Comparison of ENCODE assay signal across 8 cellular contexts in genomic region chr2:218406949-218407703, GRCh38. TPM values are rescaled to one million over a fixed set of nuclear protein-coding genes. Genes with fewer than 3 reads are reported as not detected.
DNase-seq lines count a peak whose midpoint lies in the region; ATAC-seq and TF ChIP-seq lines count a peak whose summit lies in the region.

No MANE protein-coding gene starts in this region.

- CTCF ChIA-PET in activated CD8-positive, alpha-beta T cell treated with anti-CD3 and anti-CD28 coated beads, Interleukin-2, amount 10 ng/mL, durations not matched to agents 7 days and 5 days (lab: Charles Lee): interaction anchor here (0.7 to 1.4 kb wide), 5 partner anchors 12 to 164 kb away, joined by 3 to 4 read pairs (median 3); no protein-coding TSS in a partner anchor

- peak overlapping the region; percentile 67 for H3K4me3 ChIP-seq in BE2C (ENCODE audit: low read depth, low read length)
- peak overlapping the region; percentile 41 for H3K4me3 ChIP-seq in effector memory CD4-positive, alpha-beta T cell (ENCODE audit: insufficient read depth, low read depth, low read length, poor library complexity, severe bottlenecking)
- peak overlapping the region; percentile 29 for H3K4me3 ChIP-seq in mesodermal cell (ENCODE audit: extremely low read depth, insufficient read depth, low read length, poor library complexity, severe bottlenecking)

- no peaks in the 10 kb centered on the region for H3K9me3 ChIP-seq in BE2C
- no peaks in the 10 kb centered on the region for H3K9me3 ChIP-seq in effector memory CD4-positive, alpha-beta T cell (ENCODE audit: control insufficient read depth, low read length)
- no peaks in the 10 kb centered on the region for H3K9me3 ChIP-seq in mesodermal cell (ENCODE audit: control insufficient read depth, low read length)

- H3K4me1 Mint-ChIP-seq in activated CD8-positive, alpha-beta T cell treated with anti-CD3 and anti-CD28 coated beads, Interleukin-2, amount 10 ng/mL, durations not matched to agents 7 days and 5 days (ENCODE audit: low read depth): peaks cover 58% of the 10 kb centered on the region

- no peaks in the 10 kb centered on the region for H3K9me3 Mint-ChIP-seq in activated CD8-positive, alpha-beta T cell treated with anti-CD3 and anti-CD28 coated beads, Interleukin-2, amount 10 ng/mL, durations not matched to agents 7 days and 5 days (ENCODE audit: insufficient read depth)

- POLR2A ChIA-PET in activated CD8-positive, alpha-beta T cell treated with anti-CD3 and anti-CD28 coated beads, Interleukin-2, amount 10 ng/mL, durations not matched to agents 7 days and 5 days (lab: Charles Lee): interaction anchor here (0.5 to 3.8 kb wide), 6 partner anchors 10 to 847 kb away, joined by 3 to 15 read pairs (median 3); partner anchors contain the start of genes BCS1L and ZNF142

- no peaks in the 10 kb centered on the region for H3K27me3 Mint-ChIP-seq in activated CD8-positive, alpha-beta T cell treated with anti-CD3 and anti-CD28 coated beads, Interleukin-2, amount 10 ng/mL, durations not matched to agents 7 days and 5 days (ENCODE audit: low read depth)

- H3K4me1 ChIP-seq in BE2C (peaks cover 2% of the 10 kb centered on the region; the same call in 1 of the 2 replicates), mesodermal cell (ENCODE audit: control insufficient read depth, insufficient read depth, low read length, poor library complexity, severe bottlenecking) (peaks cover 25% of the 10 kb centered on the region)
- H3K4me1 ChIP-seq in effector memory CD4-positive, alpha-beta T cell (ENCODE audit: control insufficient read depth, insufficient read depth, low read length, poor library complexity, severe bottlenecking): peaks cover 32% of the 10 kb centered on the region

- no peak for TF ChIP-seq CTCF in BE2C (IDR thresholded peaks at IDR 0.05; ENCODE audit: low read depth, low read length)

- H3K36me3 ChIP-seq in BE2C (peaks cover 19% of the 10 kb centered on the region), mesodermal cell (ENCODE audit: control insufficient read depth, insufficient read depth, low read length) (peaks cover 36% of the 10 kb centered on the region)
- H3K36me3 ChIP-seq in effector memory CD4-positive, alpha-beta T cell (ENCODE audit: control insufficient read depth, insufficient read depth, low read length): peaks cover 16% of the 10 kb centered on the region

- H3K27me3 ChIP-seq in BE2C: no peaks in the 10 kb centered on the region; the same call in 1 of the 2 replicates
- no peaks in the 10 kb centered on the region for H3K27me3 ChIP-seq in effector memory CD4-positive, alpha-beta T cell (replicated peaks; ENCODE audit: control insufficient read depth, insufficient read depth, low read length, poor library complexity, severe bottlenecking)

- DNase-seq in BE2C: no peak
- peak; percentile 30 for DNase-seq in NCI-H524 treated with DMSO at 0.1 percent for 48 hours (lab: John Stamatoyannopoulos, UW)
- peak; percentile 66 for DNase-seq in activated CD8-positive, alpha-beta T cell treated with anti-CD3 and anti-CD28 coated beads, Interleukin-2, amount 10 ng/mL, durations not matched to agents 7 days and 5 days
- peak; percentile 46 to 65 (median 54) for DNase-seq in effector memory CD4-positive, alpha-beta T cell
- DNase-seq in stimulated activated naive CD4-positive, alpha-beta T cell treated with Interleukin-2 at 50 U/mL for 16 hours (lab: John Stamatoyannopoulos, UW): peak; percentile 32

- WGBS in mesodermal cell (ENCODE audit: insufficient coverage in 2 of 2), 2 experiments: 60% methylated on average over 3 to 10 of the region's 14 CpGs

- H3K27ac ChIP-seq in effector memory CD4-positive, alpha-beta T cell (ENCODE audit: insufficient read depth, low read length, poor library complexity, severe bottlenecking): peak overlapping the region; percentile 72
- H3K27ac ChIP-seq in mesodermal cell (ENCODE audit: low read depth, low read length, severe bottlenecking): peak overlapping the region; percentile 73

- H3K4me3 Mint-ChIP-seq in activated CD8-positive, alpha-beta T cell treated with anti-CD3 and anti-CD28 coated beads, Interleukin-2, amount 10 ng/mL, durations not matched to agents 7 days and 5 days: peak overlapping the region; percentile 72

- ATAC-seq in GM21619 (IDR thresholded peaks at IDR 0.05; ENCODE audit: unreplicated experiment) (peak; percentile 6), HG02884 (IDR thresholded peaks at IDR 0.05; ENCODE audit: unreplicated experiment) (no peak)
- peak; percentile 10 for ATAC-seq in activated CD8-positive, alpha-beta T cell treated with anti-CD3 and anti-CD28 coated beads, Interleukin-2, amount 10 ng/mL, durations not matched to agents 7 days and 5 days

- peaks cover 32% of the 10 kb centered on the region for H3K36me3 Mint-ChIP-seq in activated CD8-positive, alpha-beta T cell treated with anti-CD3 and anti-CD28 coated beads, Interleukin-2, amount 10 ng/mL, durations not matched to agents 7 days and 5 days (ENCODE audit: low read depth)

- peak overlapping the region; percentile 90 for H3K27ac Mint-ChIP-seq in activated CD8-positive, alpha-beta T cell treated with anti-CD3 and anti-CD28 coated beads, Interleukin-2, amount 10 ng/mL, durations not matched to agents 7 days and 5 days

RNA-seq across cellular contexts. Expression of gene CTDSP1, which starts 7.5 kb away (rescaled TPM):
- polyA plus RNA-seq in BE2C (2012; ENCODE audit: insufficient read depth, insufficient read length, low read depth): 110 TPM
- total RNA-seq in activated CD8-positive, alpha-beta T cell treated with anti-CD3 and anti-CD28 coated beads, Interleukin-2, amount 10 ng/mL, durations not matched to agents 7 days and 5 days: 100 to 1,000 TPM; 175 to 185 TPM
- 49.6 TPM for polyA plus RNA-seq in mesodermal cell (2013, experiment 1 of 2)
- 48.4 TPM for polyA plus RNA-seq in mesodermal cell (2013, experiment 2 of 2)

RNA-seq across cellular contexts. Expression of gene VIL1, which starts 11.8 kb away (rescaled TPM):
- polyA plus RNA-seq in BE2C (2012; ENCODE audit: insufficient read depth, insufficient read length, low read depth): 0.11 TPM
- total RNA-seq in activated CD8-positive, alpha-beta T cell treated with anti-CD3 and anti-CD28 coated beads, Interleukin-2, amount 10 ng/mL, durations not matched to agents 7 days and 5 days: not detected
- not detected for polyA plus RNA-seq in mesodermal cell (2013, experiment 1 of 2)
- polyA plus RNA-seq in mesodermal cell (2013, experiment 2 of 2): not detected

RNA-seq across cellular contexts. Expression of gene SLC11A1, which starts 25.1 kb away (rescaled TPM):
- polyA plus RNA-seq in BE2C (2012; ENCODE audit: insufficient read depth, insufficient read length, low read depth): 1.4 TPM
- total RNA-seq in activated CD8-positive, alpha-beta T cell treated with anti-CD3 and anti-CD28 coated beads, Interleukin-2, amount 10 ng/mL, durations not matched to agents 7 days and 5 days: under 1 TPM; 0.21 to 0.29 TPM
- not detected for polyA plus RNA-seq in mesodermal cell (2013, experiment 1 of 2)
- polyA plus RNA-seq in mesodermal cell (2013, experiment 2 of 2): 0.10 TPM

RNA-seq across cellular contexts. Expression of gene CATIP, which starts 50.5 kb away (rescaled TPM):
- polyA plus RNA-seq in BE2C (2012; ENCODE audit: insufficient read depth, insufficient read length, low read depth): not detected
- total RNA-seq in activated CD8-positive, alpha-beta T cell treated with anti-CD3 and anti-CD28 coated beads, Interleukin-2, amount 10 ng/mL, durations not matched to agents 7 days and 5 days: not detected
- polyA plus RNA-seq in mesodermal cell (2013, experiment 1 of 2): not detected
- polyA plus RNA-seq in mesodermal cell (2013, experiment 2 of 2): 0.30 TPM
